In the genomic region with DNA sequence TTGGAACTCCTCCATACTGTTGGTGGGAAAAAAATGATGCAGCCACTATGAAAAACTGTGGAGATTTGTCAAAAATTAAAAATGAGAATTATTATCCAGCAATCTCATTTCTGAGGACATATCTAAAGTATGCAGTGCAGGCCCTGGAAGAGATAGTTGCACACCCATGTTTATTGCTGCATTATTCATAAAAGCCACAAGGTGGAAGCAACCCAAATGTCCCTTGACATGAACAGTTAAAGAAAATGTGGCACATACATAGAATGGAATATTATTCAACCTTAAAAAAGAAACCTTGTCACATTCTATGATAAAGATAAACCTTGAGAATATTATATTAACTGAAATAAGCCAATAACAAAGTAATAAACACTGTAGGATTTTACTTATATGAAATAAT, we compare ENCODE assay signal across 8 cellular contexts.
DNase-seq lines count a peak whose midpoint lies in the region; ATAC-seq and TF ChIP-seq lines count a peak whose summit lies in the region.

No MANE protein-coding gene starts in this region.

- H3K9me3 Mint-ChIP-seq in T-cell: peaks cover 0 to 3% (median 0%) of the 10 kb centered on the region in 3 donors
- H3K9me3 Mint-ChIP-seq in mesothelial cell of epicardium: peaks cover 16% of the 10 kb centered on the region

- H3K27ac ChIP-seq in heart right ventricle (no peak overlapping the region), heart left ventricle (no peak overlapping the region), mammary epithelial cell (ENCODE audit: insufficient read depth, low read depth, low read length) (no peak overlapping the region)

- H4K20me1 ChIP-seq in mammary epithelial cell (ENCODE audit: insufficient read depth, low read length): no peaks in the 10 kb centered on the region

- no TSS peak for BruUV-seq in mammary epithelial cell (replicated peaks; lab: Mats Ljungman, UMichigan)

- dilution Hi-C loops in mammary epithelial cell (cut with HindIII; ENCODE audit: low sequenced_read_pairs): no loop called here

- no peaks in the 10 kb centered on the region for H3K79me2 ChIP-seq in mammary epithelial cell (ENCODE audit: insufficient read depth, low read length)

- CTCF ChIA-PET in mammary epithelial cell (lab: Charles Lee; ENCODE audit: low non-redundant PET) (no interaction called here), T-cell (lab: Charles Lee) (no interaction called here)

- no peak overlapping the region for H3K9ac ChIP-seq in mammary epithelial cell (ENCODE audit: insufficient read depth, low read length)

- TF ChIP-seq POLR2A in heart left ventricle (IDR thresholded peaks at IDR 0.05): no peak

- in situ Hi-C loops in mammary epithelial cell (cut with MboI; ENCODE audit: low sequenced_read_pairs in 2 of 2) (no loop called here), HAP-1 (cut with MboI; ENCODE audit: low sequenced_read_pairs) (no loop called here)

- no peak for DNase-seq in heart right ventricle
- no peak for DNase-seq in heart left ventricle
- peak; percentile 16 for DNase-seq in mammary epithelial cell
- DNase-seq in HAP-1 (ENCODE audit: low spot score in 2 of 2): no peak
- no peak for DNase-seq in posterior cingulate gyrus
- DNase-seq in T-cell: no peak
- DNase-seq in mesothelial cell of epicardium (ENCODE audit: low spot score in 2 of 2, unreplicated experiment in 2 of 2): no peak

- POLR2A ChIA-PET in T-cell (lab: Charles Lee): no interaction called here

- intact Hi-C loops in heart right ventricle (cut with DNase I): no loop called here
- intact Hi-C loops in heart left ventricle (cut with DNase I): no loop called here
- intact Hi-C loops in mammary epithelial cell (cut with micrococcal nuclease): loop anchor here (1.0 kb wide), 1 partner anchor 213 kb away; no protein-coding TSS in a partner anchor
- intact Hi-C loops in posterior cingulate gyrus (cut with DNase I): no loop called here

- no peak overlapping the region for H3K4me3 ChIP-seq in heart right ventricle
- no peak overlapping the region for H3K4me3 ChIP-seq in heart left ventricle
- H3K4me3 ChIP-seq in mammary epithelial cell (replicated peaks in 1 of 3; ENCODE audit: insufficient read depth in 1 of 3, low read depth in 2 of 3, low read length in 3 of 3): no peak overlapping the region
- no peak overlapping the region for H3K4me3 ChIP-seq in HAP-1

- H3K4me1 ChIP-seq in heart right ventricle: no peaks in the 10 kb centered on the region
- H3K4me1 ChIP-seq in heart left ventricle: no peaks in the 10 kb centered on the region
- H3K4me1 ChIP-seq in mammary epithelial cell (ENCODE audit: insufficient read depth, low read length): no peaks in the 10 kb centered on the region
- peaks cover 2% of the 10 kb centered on the region; the same call in 1 of the 2 replicates for H3K4me1 ChIP-seq in HAP-1

- H3K27me3 ChIP-seq in heart right ventricle: no peaks in the 10 kb centered on the region
- H3K27me3 ChIP-seq in heart left ventricle: no peaks in the 10 kb centered on the region
- peaks cover 2% of the 10 kb centered on the region for H3K27me3 ChIP-seq in mammary epithelial cell (ENCODE audit: insufficient read depth, low read length)
- H3K27me3 ChIP-seq in HAP-1 (ENCODE audit: low read depth): no peaks in the 10 kb centered on the region

- H3K36me3 ChIP-seq in heart right ventricle (no peaks in the 10 kb centered on the region), heart left ventricle (no peaks in the 10 kb centered on the region), mammary epithelial cell (ENCODE audit: insufficient read depth, low read length) (no peaks in the 10 kb centered on the region), HAP-1 (replicated peaks) (no peaks in the 10 kb centered on the region)

- no peak overlapping the region for H2AFZ ChIP-seq in mammary epithelial cell (ENCODE audit: low read depth, low read length)

- H3K4me1 Mint-ChIP-seq in T-cell: no peaks in the 10 kb centered on the region
- peaks cover 3% of the 10 kb centered on the region for H3K4me1 Mint-ChIP-seq in mesothelial cell of epicardium

- H3K4me3 Mint-ChIP-seq in T-cell (no peak overlapping the region), mesothelial cell of epicardium (no peak overlapping the region)

- H3K27ac Mint-ChIP-seq in T-cell: no peak overlapping the region
- no peak overlapping the region for H3K27ac Mint-ChIP-seq in mesothelial cell of epicardium

- TF ChIP-seq CTCF in heart right ventricle (IDR thresholded peaks at IDR 0.05) (peak in 5 of 9 donors; percentile 7 to 41 (median 26)), heart left ventricle (IDR thresholded peaks at IDR 0.05) (peak in 6 of 12 donors; percentile 14 to 37 (median 22)), mammary epithelial cell (conservative IDR thresholded peaks at IDR 0.05 in 1 of 2, IDR thresholded peaks at IDR 0.05 in 1 of 2; ENCODE audit: extremely low read depth in 1 of 2, insufficient read depth in 1 of 2, low read depth in 1 of 2, low read length in 2 of 2) (peak; percentile 34 to 53), mesothelial cell of epicardium (IDR thresholded peaks at IDR 0.05; ENCODE audit: unreplicated experiment) (no peak)

- H3K27me3 Mint-ChIP-seq in T-cell (peaks cover 0 to 2% of the 10 kb centered on the region in 2 donors), mesothelial cell of epicardium (ENCODE audit: low read depth) (no peaks in the 10 kb centered on the region)

- ATAC-seq in heart right ventricle (no peak), heart left ventricle (no peak), HG03571 (IDR thresholded peaks at IDR 0.05; ENCODE audit: unreplicated experiment) (peak; percentile 52), T-cell (replicated peaks in 1 of 4) (no peak)

- no peak overlapping the region for H3K4me2 ChIP-seq in mammary epithelial cell (ENCODE audit: insufficient read depth, low read depth, low read length)

- no peaks in the 10 kb centered on the region for H3K36me3 Mint-ChIP-seq in T-cell
- peaks cover 2% of the 10 kb centered on the region for H3K36me3 Mint-ChIP-seq in mesothelial cell of epicardium

- H3K9me3 ChIP-seq in heart right ventricle (no peaks in the 10 kb centered on the region), heart left ventricle (peaks cover 0 to 15% (median 0%) of the 10 kb centered on the region in 12 donors), mammary epithelial cell (replicated peaks; ENCODE audit: insufficient read depth, low read length) (no peaks in the 10 kb centered on the region), HAP-1 (no peaks in the 10 kb centered on the region)
